In the genomic region with DNA sequence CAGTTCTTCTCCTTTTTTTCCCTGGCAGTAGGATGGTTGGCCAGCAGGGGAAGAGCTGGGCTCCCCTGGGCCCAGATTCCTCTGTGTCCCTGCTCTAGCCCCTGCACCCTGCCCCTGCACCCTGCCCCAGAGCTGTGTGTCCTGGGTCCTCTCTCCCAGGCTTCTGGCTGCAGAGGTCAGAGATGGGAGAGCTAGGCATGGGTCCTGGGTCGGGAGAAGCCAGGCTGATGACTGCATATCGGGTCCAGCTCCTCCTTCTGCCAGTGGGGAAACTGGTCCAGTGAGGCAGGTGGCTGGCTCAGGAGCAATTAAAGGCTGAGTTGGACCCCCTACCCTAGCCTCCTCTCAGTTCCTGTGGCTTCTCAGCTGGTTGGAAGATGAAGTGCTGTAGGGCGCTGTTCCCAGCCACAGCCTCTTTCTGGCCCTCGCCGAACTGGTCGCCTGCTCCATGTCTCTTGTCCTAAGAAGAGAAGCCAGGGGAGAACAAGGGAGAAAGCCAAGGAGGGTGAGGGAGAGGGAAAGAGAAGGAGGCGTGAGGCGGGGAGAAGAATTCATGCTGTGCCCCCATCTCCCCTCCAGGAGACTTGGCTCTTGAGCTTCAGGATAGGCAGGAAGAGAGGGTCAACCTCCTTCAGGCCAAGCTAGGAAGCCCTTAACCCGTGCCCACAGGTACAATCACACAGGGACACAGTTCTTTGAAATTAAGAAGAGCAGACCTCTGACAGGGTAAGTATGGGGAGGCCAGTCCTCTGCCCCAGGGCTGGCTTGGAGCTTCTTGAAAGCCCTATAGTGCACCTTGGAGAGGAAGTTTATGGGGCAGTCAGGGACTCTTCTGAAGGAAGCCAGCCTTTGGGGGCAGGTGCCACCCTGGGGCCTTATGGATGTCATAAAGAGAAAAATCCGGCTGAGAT, we compare ENCODE assay signal across 2 cellular contexts.
TF ChIP-seq lines count a peak whose summit lies in the region.

No MANE protein-coding gene starts in this region.

TF ChIP-seq in GM12891, 5 proteins besides CTCF, POLR2A, EP300 and RAD21:
- TF ChIP-seq PAX5 (IDR thresholded peaks at IDR 0.05; ENCODE audit: insufficient read depth, low read length, severe bottlenecking): no peak
- no peak for TF ChIP-seq POU2F2 (IDR thresholded peaks at IDR 0.05; ENCODE audit: low read depth, low read length)
- TF ChIP-seq TAF1 (IDR thresholded peaks at IDR 0.05; ENCODE audit: low read depth, low read length): no peak
- no peak for TF ChIP-seq POLR2AphosphoS5 (IDR thresholded peaks at IDR 0.05; ENCODE audit: low read depth, low read length)
- TF ChIP-seq SPI1 (IDR thresholded peaks at IDR 0.05; ENCODE audit: low read depth, low read length): no peak

TF ChIP-seq in SK-N-SH, 30 proteins besides CTCF, POLR2A, EP300 and RAD21:
- TF ChIP-seq SIN3A (IDR thresholded peaks at IDR 0.05; ENCODE audit: borderline replicate concordance, low read depth, low read length): no peak
- no peak for TF ChIP-seq GABPA (IDR thresholded peaks at IDR 0.05; ENCODE audit: low read depth)
